Comparison of ENCODE assay signal across 1 cellular context in genomic region chr6:154510144-154510905, GRCh38.
TF ChIP-seq lines count a peak whose summit lies in the region.

Gene CNKSR3 (minus strand): TSS chr6:154510685. CDS start chr6:154510114, 571 bp downstream.

TF ChIP-seq in K562, 482 proteins besides CTCF, POLR2A, EP300 and RAD21 (continued from another document and continues in another):
- TF ChIP-seq GABPB1 (CRISPR knock-in tag; IDR thresholded peaks at IDR 0.05) = peak; percentile 51; the same call in 1 of the 2 replicates
- no peak for TF ChIP-seq SMARCB1 (IDR thresholded peaks at IDR 0.05; ENCODE audit: insufficient read length, low read depth)
- TF ChIP-seq, protein P1, sequence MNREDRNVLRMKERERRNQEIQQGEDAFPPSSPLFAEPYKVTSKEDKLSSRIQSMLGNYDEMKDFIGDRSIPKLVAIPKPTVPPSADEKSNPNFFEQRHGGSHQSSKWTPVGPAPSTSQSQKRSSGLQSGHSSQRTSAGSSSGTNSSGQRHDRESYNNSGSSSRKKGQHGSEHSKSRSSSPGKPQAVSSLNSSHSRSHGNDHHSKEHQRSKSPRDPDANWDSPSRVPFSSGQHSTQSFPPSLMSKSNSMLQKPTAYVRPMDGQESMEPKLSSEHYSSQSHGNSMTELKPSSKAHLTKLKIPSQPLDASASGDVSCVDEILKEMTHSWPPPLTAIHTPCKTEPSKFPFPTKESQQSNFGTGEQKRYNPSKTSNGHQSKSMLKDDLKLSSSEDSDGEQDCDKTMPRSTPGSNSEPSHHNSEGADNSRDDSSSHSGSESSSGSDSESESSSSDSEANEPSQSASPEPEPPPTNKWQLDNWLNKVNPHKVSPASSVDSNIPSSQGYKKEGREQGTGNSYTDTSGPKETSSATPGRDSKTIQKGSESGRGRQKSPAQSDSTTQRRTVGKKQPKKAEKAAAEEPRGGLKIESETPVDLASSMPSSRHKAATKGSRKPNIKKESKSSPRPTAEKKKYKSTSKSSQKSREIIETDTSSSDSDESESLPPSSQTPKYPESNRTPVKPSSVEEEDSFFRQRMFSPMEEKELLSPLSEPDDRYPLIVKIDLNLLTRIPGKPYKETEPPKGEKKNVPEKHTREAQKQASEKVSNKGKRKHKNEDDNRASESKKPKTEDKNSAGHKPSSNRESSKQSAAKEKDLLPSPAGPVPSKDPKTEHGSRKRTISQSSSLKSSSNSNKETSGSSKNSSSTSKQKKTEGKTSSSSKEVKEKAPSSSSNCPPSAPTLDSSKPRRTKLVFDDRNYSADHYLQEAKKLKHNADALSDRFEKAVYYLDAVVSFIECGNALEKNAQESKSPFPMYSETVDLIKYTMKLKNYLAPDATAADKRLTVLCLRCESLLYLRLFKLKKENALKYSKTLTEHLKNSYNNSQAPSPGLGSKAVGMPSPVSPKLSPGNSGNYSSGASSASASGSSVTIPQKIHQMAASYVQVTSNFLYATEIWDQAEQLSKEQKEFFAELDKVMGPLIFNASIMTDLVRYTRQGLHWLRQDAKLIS (CRISPR knock-in tag; IDR thresholded peaks at IDR 0.05) = 0 out of 2 replicates have a peak, but pooled peaks have one; percentile 47
- no peak for TF ChIP-seq MTA2 (IDR thresholded peaks at IDR 0.05; ENCODE audit: low read depth)
- peak; percentile 53; the same call in 1 of the 2 replicates for TF ChIP-seq MYC (IDR thresholded peaks at IDR 0.05; ENCODE audit: low read depth, low read length)
- TF ChIP-seq MYC (CRISPR knock-in tag; IDR thresholded peaks at IDR 0.05; ENCODE audit: borderline replicate concordance, low read depth) = no peak
- TF ChIP-seq RBFOX2 (IDR thresholded peaks at IDR 0.05; ENCODE audit: low read depth, low read length) = peak; percentile 89
- TF ChIP-seq MAZ (CRISPR knock-in tag; conservative IDR thresholded peaks at IDR 0.05 in 1 of 2, IDR thresholded peaks at IDR 0.05 in 1 of 2) = peak; percentile 70 to 75
- TF ChIP-seq SMC3 (conservative IDR thresholded peaks at IDR 0.05; ENCODE audit: insufficient read depth, low read depth, low read length) = no peak
- peak; percentile 66 for TF ChIP-seq HNRNPK (IDR thresholded peaks at IDR 0.05; ENCODE audit: low read depth, low read length, poor library complexity, severe bottlenecking)
- TF ChIP-seq SIN3B (IDR thresholded peaks at IDR 0.05; ENCODE audit: low read depth) = peak; percentile 34; the same call in 1 of the 2 replicates
- peak; percentile 54 for TF ChIP-seq CCNT2 (IDR thresholded peaks at IDR 0.05; ENCODE audit: borderline replicate concordance, extremely low read depth, insufficient read length, low read depth, low read length)
- TF ChIP-seq KDM5B (IDR thresholded peaks at IDR 0.05; ENCODE audit: insufficient replicate concordance, low read depth, low read length) = peak; percentile 45
- no peak for TF ChIP-seq RUNX1 (IDR thresholded peaks at IDR 0.05; ENCODE audit: low read depth)
- TF ChIP-seq PHF20 (IDR thresholded peaks at IDR 0.05; ENCODE audit: partially characterized antibody) = peak; percentile 40
- TF ChIP-seq FUS (optimal IDR thresholded peaks at IDR 0.05; ENCODE audit: low read depth, low read length) = peak; percentile 54
- TF ChIP-seq MAX (CRISPR knock-in tag; IDR thresholded peaks at IDR 0.05) = peak; percentile 83
- TF ChIP-seq CTCFL (IDR thresholded peaks at IDR 0.05; ENCODE audit: borderline replicate concordance, insufficient read depth, low read depth, low read length, poor library complexity, severe bottlenecking) = peak; percentile 40
- peak; percentile 85 for TF ChIP-seq ARID4B (CRISPR knock-in tag; IDR thresholded peaks at IDR 0.05)
- no peak for TF ChIP-seq TSC22D4 (tag; IDR thresholded peaks at IDR 0.05)
- TF ChIP-seq TOE1 (IDR thresholded peaks at IDR 0.05; ENCODE audit: borderline replicate concordance) = no peak
- 0 out of 2 replicates have a peak, but pooled peaks have one; percentile 37 for TF ChIP-seq TOE1 (CRISPR knock-in tag; IDR thresholded peaks at IDR 0.05; ENCODE audit: borderline replicate concordance, low read depth)
- TF ChIP-seq NFIC (IDR thresholded peaks at IDR 0.05) = peak; percentile 36
- TF ChIP-seq, protein P2, sequence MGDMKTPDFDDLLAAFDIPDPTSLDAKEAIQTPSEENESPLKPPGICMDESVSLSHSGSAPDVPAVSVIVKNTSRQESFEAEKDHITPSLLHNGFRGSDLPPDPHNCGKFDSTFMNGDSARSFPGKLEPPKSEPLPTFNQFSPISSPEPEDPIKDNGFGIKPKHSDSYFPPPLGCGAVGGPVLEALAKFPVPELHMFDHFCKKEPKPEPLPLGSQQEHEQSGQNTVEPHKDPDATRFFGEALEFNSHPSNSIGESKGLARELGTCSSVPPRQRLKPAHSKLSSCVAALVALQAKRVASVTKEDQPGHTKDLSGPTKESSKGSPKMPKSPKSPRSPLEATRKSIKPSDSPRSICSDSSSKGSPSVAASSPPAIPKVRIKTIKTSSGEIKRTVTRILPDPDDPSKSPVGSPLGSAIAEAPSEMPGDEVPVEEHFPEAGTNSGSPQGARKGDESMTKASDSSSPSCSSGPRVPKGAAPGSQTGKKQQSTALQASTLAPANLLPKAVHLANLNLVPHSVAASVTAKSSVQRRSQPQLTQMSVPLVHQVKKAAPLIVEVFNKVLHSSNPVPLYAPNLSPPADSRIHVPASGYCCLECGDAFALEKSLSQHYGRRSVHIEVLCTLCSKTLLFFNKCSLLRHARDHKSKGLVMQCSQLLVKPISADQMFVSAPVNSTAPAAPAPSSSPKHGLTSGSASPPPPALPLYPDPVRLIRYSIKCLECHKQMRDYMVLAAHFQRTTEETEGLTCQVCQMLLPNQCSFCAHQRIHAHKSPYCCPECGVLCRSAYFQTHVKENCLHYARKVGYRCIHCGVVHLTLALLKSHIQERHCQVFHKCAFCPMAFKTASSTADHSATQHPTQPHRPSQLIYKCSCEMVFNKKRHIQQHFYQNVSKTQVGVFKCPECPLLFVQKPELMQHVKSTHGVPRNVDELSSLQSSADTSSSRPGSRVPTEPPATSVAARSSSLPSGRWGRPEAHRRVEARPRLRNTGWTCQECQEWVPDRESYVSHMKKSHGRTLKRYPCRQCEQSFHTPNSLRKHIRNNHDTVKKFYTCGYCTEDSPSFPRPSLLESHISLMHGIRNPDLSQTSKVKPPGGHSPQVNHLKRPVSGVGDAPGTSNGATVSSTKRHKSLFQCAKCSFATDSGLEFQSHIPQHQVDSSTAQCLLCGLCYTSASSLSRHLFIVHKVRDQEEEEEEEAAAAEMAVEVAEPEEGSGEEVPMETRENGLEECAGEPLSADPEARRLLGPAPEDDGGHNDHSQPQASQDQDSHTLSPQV (IDR thresholded peaks at IDR 0.05) = 0 out of 2 replicates have a peak, but pooled peaks have one; percentile 40
- peak; percentile 36; the same call in 1 of the 2 replicates for TF ChIP-seq ZNF224 (CRISPR knock-in tag; IDR thresholded peaks at IDR 0.05)
- TF ChIP-seq XRCC3 (IDR thresholded peaks at IDR 0.05) = no peak
- peak; percentile 76; the same call in 1 of the 2 replicates for TF ChIP-seq CEBPG (CRISPR knock-in tag; IDR thresholded peaks at IDR 0.05)
- TF ChIP-seq CEBPG (tag; conservative IDR thresholded peaks at IDR 0.05 in 1 of 2, IDR thresholded peaks at IDR 0.05 in 1 of 2) = no peak
- no peak for TF ChIP-seq AFF1 (IDR thresholded peaks at IDR 0.05; ENCODE audit: low read depth in 1 of 2, partially characterized antibody in 2 of 2)
- TF ChIP-seq RHOXF2B (CRISPR knock-in tag; conservative IDR thresholded peaks at IDR 0.05) = no peak
- TF ChIP-seq RNF2 (IDR thresholded peaks at IDR 0.05) = 0 out of 2 replicates have a peak, but pooled peaks have one; percentile 9
- TF ChIP-seq, protein P3, sequence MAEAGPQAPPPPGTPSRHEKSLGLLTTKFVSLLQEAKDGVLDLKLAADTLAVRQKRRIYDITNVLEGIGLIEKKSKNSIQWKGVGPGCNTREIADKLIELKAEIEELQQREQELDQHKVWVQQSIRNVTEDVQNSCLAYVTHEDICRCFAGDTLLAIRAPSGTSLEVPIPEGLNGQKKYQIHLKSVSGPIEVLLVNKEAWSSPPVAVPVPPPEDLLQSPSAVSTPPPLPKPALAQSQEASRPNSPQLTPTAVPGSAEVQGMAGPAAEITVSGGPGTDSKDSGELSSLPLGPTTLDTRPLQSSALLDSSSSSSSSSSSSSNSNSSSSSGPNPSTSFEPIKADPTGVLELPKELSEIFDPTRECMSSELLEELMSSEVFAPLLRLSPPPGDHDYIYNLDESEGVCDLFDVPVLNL (CRISPR knock-in tag; IDR thresholded peaks at IDR 0.05; ENCODE audit: low read depth) = 0 out of 2 replicates have a peak, but pooled peaks have one; percentile 8
- no peak for TF ChIP-seq PHF21A (IDR thresholded peaks at IDR 0.05; ENCODE audit: borderline replicate concordance, low read depth)
- peak; percentile 60; the same call in 1 of the 2 replicates for TF ChIP-seq L3MBTL2 (IDR thresholded peaks at IDR 0.05)
- TF ChIP-seq HMGXB4 (CRISPR knock-in tag; IDR thresholded peaks at IDR 0.05) = 0 out of 2 replicates have a peak, but pooled peaks have one; percentile 63
- peak; percentile 90; the same call in 1 of the 2 replicates for TF ChIP-seq NR1H2 (CRISPR knock-in tag; IDR thresholded peaks at IDR 0.05)
